In genomic region chr12:29103539-29103974, GRCh38 we compare ENCODE assay signal across 7 cellular contexts.
DNase-seq lines count a peak whose midpoint lies in the region; ATAC-seq and FAIRE-seq lines count a peak whose summit lies in the region.

No MANE protein-coding gene starts in this region.

- peak overlapping the region; percentile 88 for H3K27ac Mint-ChIP-seq in T-helper 1 cell treated with Interleukin-12 subunit alpha and Interleukin-12 subunit beta and Interleukin-4 antibody, amounts not matched to agents 30 μg/mL and 1 μg/mL, for 36 hours

- H3K4me1 Mint-ChIP-seq in T-helper 1 cell treated with Interleukin-12 subunit alpha and Interleukin-12 subunit beta and Interleukin-4 antibody, amounts not matched to agents 30 μg/mL and 1 μg/mL, for 36 hours (ENCODE audit: low read depth), result peaks cover 33% of the 10 kb centered on the region

- ATAC-seq in HG03060 (IDR thresholded peaks at IDR 0.05; ENCODE audit: low read depth, unreplicated experiment), result peak; percentile 98

- FAIRE-seq in GM19239 (lab: Jason Lieb, UNC), result peak; percentile 99

- H3K36me3 Mint-ChIP-seq in T-helper 1 cell treated with Interleukin-12 subunit alpha and Interleukin-12 subunit beta and Interleukin-4 antibody, amounts not matched to agents 30 μg/mL and 1 μg/mL, for 36 hours (ENCODE audit: low read depth), result peaks cover 16% of the 10 kb centered on the region

- peak overlapping the region; percentile 24 for H3K4me3 Mint-ChIP-seq in T-helper 1 cell treated with Interleukin-12 subunit alpha and Interleukin-12 subunit beta and Interleukin-4 antibody, amounts not matched to agents 30 μg/mL and 1 μg/mL, for 36 hours

- H3K9me3 Mint-ChIP-seq in T-helper 1 cell treated with Interleukin-12 subunit alpha and Interleukin-12 subunit beta and Interleukin-4 antibody, amounts not matched to agents 30 μg/mL and 1 μg/mL, for 36 hours, result peaks cover 22% of the 10 kb centered on the region

- H3K27me3 Mint-ChIP-seq in T-helper 1 cell treated with Interleukin-12 subunit alpha and Interleukin-12 subunit beta and Interleukin-4 antibody, amounts not matched to agents 30 μg/mL and 1 μg/mL, for 36 hours (ENCODE audit: low read depth), result peaks cover 12% of the 10 kb centered on the region

- peak; percentile 42 for DNase-seq in GM19239 (ENCODE audit: insufficient read length, low spot score)
- DNase-seq in globus pallidus (ENCODE audit: low spot score), result peak; percentile 9
- no peak for DNase-seq in D341Med (ENCODE audit: low spot score)
- DNase-seq in NCI-H524 treated with DMSO at 0.1 percent for 48 hours (lab: John Stamatoyannopoulos, UW), result no peak
- DNase-seq in NCI-H187 (lab: John Stamatoyannopoulos, UW), result no peak

Comparison
In these comparisons a context has a peak if more than half of its experiments do, and no peak if none do; other contexts are left out.
1. DNase-seq: peak in GM19239 (single experiment) and globus pallidus (single experiment); none in D341Med (single experiment), NCI-H524 treated with DMSO at 0.1 percent for 48 hours (single experiment) and NCI-H187 (0 of 2).